In genomic region chr2:18498531-18498930, GRCh38 we compare ENCODE assay signal across 19 cellular contexts.
DNase-seq lines count a peak whose midpoint lies in the region; ATAC-seq and TF ChIP-seq lines count a peak whose summit lies in the region.
"Had no signal": no experiment of that assay in that cellular context is flagged by ENCODE, and none has a peak within 500 bp of the region (broad histone marks: within the 10 kb centered on the region; RNA-seq: fewer than 3 reads in every experiment).

No MANE protein-coding gene starts in this region.

- no peaks in the 10 kb centered on the region for H3K9me3 ChIP-seq in gastrocnemius medialis
- H3K9me3 ChIP-seq in body of pancreas, result no peaks in the 10 kb centered on the region

- in situ Hi-C loops in gastrocnemius medialis (cut with MboI; ENCODE audit: low sequenced_read_pairs in 4 of 4), result no loop called here

- H3K36me3 ChIP-seq in gastrocnemius medialis, result no peaks in the 10 kb centered on the region
- no peaks in the 10 kb centered on the region for H3K36me3 ChIP-seq in body of pancreas (replicated peaks in 1 of 2; ENCODE audit: insufficient read depth in 1 of 2, low read depth in 2 of 2)

- intact Hi-C loops in gastrocnemius medialis (cut with DNase I; ENCODE audit: low total_unique reads), result no loop called here
- intact Hi-C loops in body of pancreas (cut with DNase I), result no loop called here

- H3K27me3 ChIP-seq in gastrocnemius medialis (no peaks in the 10 kb centered on the region), body of pancreas (no peaks in the 10 kb centered on the region)

- TF ChIP-seq POLR2A in gastrocnemius medialis (IDR thresholded peaks at IDR 0.05) (no peak), body of pancreas (IDR thresholded peaks at IDR 0.05) (no peak)

- H3K27ac ChIP-seq in gastrocnemius medialis, result peak overlapping the region in 3 of 4 donors; percentile 12 to 61 (median 59)
- no peak overlapping the region for H3K27ac ChIP-seq in body of pancreas
- H3K27ac ChIP-seq: 22Rv1 had no signal

- ATAC-seq in gastrocnemius medialis, result peak; percentile 99
- no peak for ATAC-seq in body of pancreas
- ATAC-seq: GM12878, HCT116 had no signal

- no peak for TF ChIP-seq CTCF in choroid plexus epithelial cell (conservative IDR thresholded peaks at IDR 0.05; ENCODE audit: low read depth, low read length)
- TF ChIP-seq CTCF in gastrocnemius medialis (IDR thresholded peaks at IDR 0.05 in 4 of 5, conservative IDR thresholded peaks at IDR 0.05 in 1 of 5), result no peak
- TF ChIP-seq CTCF in body of pancreas (IDR thresholded peaks at IDR 0.05), result no peak

- H3K4me3 ChIP-seq in choroid plexus epithelial cell (ENCODE audit: low read depth, low read length) (no peak overlapping the region), gastrocnemius medialis (no peak overlapping the region), body of pancreas (no peak overlapping the region)
- H3K4me3 ChIP-seq: GM12878 had no signal

- DNase-seq in DMS153 (lab: John Stamatoyannopoulos, UW) (peak; percentile 79), DMS153 treated with DMSO at 0.1 percent for 48 hours (lab: John Stamatoyannopoulos, UW; ENCODE audit: unreplicated experiment) (no peak), NCI-H748 treated with DMSO at 0.1 percent for 48 hours (lab: John Stamatoyannopoulos, UW) (peak; percentile 92), choroid plexus epithelial cell (ENCODE audit: low read depth) (peak; percentile 46), gastrocnemius medialis (no peak), body of pancreas (no peak)
- DNase-seq in activated CD4-positive, alpha-beta T cell treated with anti-CD3 and anti-CD28 coated beads, Interleukin-2, amount 50 U/mL, for 48 hours, result no peak
- no peak for DNase-seq in activated effector memory CD4-positive, alpha-beta T cell treated with anti-CD3 and anti-CD28 coated beads, Interleukin-2, amount 50 U/mL, for 16 hours
- DNase-seq: DMS 273 treated with DMSO at 0.1 percent for 48 hours, EL, GOT3, KBM-7, NCI-H1417 treated with DMSO at 0.1 percent for 48 hours, NCI-H187 treated with DMSO at 0.1 percent for 48 hours, NCI-H345, RPMI8226 had no signal

- H3K4me1 ChIP-seq in gastrocnemius medialis (peaks cover 0 to 9% of the 10 kb centered on the region in 2 donors), body of pancreas (peaks cover 7% of the 10 kb centered on the region)

Comparison
In these comparisons a context has a peak if more than half of its experiments do, and no peak if none do; other contexts are left out.
1. DNase-seq: peak in DMS153 (single experiment), NCI-H748 treated with DMSO at 0.1 percent for 48 hours (single experiment) and choroid plexus epithelial cell (single experiment); none in DMS153 treated with DMSO at 0.1 percent for 48 hours (single experiment), gastrocnemius medialis (0 of 2), activated CD4-positive, alpha-beta T cell treated with anti-CD3 and anti-CD28 coated beads, Interleukin-2, amount 50 U/mL, for 48 hours (0 of 2), body of pancreas (0 of 4) and activated effector memory CD4-positive, alpha-beta T cell treated with anti-CD3 and anti-CD28 coated beads, Interleukin-2, amount 50 U/mL, for 16 hours (single experiment).
2. H3K27ac ChIP-seq: peak in gastrocnemius medialis (3 of 4); none in body of pancreas (0 of 4).